9 cellular contexts compared by ENCODE assay signal in the genomic region with DNA sequence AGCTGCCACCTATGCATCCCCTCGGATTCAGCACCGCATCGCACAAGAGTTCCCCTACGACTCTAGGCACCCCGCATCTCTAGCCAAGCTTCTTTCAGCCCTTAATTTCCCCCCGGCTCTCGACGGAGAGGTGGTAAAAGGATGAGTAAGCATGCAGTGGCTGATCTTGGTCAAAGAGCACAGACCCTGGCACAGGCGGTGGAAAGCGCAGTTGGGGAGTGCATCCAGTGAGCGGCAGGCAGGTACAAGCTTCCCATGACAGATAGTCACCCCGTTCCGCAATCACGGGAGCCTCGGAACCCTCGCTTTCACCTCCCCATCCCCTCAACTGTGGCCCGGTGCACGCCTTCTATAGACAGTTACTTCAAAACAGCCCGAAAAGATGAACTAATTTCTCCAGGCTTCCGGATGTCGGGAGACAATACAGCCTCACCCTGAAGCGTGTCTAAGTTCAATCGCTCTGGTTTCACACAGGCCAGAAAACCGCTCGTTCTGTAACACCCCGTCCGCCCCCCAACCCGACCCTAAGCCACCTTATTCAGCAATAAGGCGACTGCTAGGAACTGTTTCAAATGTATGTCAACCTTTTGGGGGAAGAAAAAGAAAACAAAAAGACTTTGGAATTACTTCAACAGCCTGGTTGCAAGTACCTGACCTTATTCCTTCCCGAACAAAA. TPM values are rescaled to one million over a fixed set of nuclear protein-coding genes. Genes with fewer than 3 reads are reported as not detected.
DNase-seq lines count a peak whose midpoint lies in the region; ATAC-seq and FAIRE-seq lines count a peak whose summit lies in the region.
"Had no signal": no experiment of that assay in that cellular context is flagged by ENCODE, and none has a peak within 500 bp of the region (broad histone marks: within the 10 kb centered on the region; RNA-seq: fewer than 3 reads in every experiment).

No MANE protein-coding gene starts in this region.

- FAIRE-seq in frontal cortex (lab: Jason Lieb, UNC) = no peak
- FAIRE-seq: colon had no signal

- peak; percentile 84 for DNase-seq in Daoy (ENCODE audit: low read depth)
- DNase-seq in NAMALWA (ENCODE audit: low spot score) = peak; percentile 64
- peak; percentile 14 for DNase-seq in activated CD8-positive, alpha-beta memory T cell treated with anti-CD3 and anti-CD28 coated beads, Interleukin-2, amount 50 U/mL, for 24 hours (ENCODE audit: extremely low read depth)
- no peak for DNase-seq in epithelial cell of prostate (ENCODE audit: low read depth, low spot score)
- DNase-seq in myocyte (ENCODE audit: low read depth) = peak; percentile 55
- DNase-seq in stimulated activated effector memory CD8-positive, alpha-beta T cell treated with anti-CD3 and anti-CD28 coated beads, Interleukin-12 subunit alpha, Interleukin-12 subunit beta, amount 100 ng/mL, for 72 hours (ENCODE audit: low spot score in 2 of 2) = peak; percentile 38 to 78
- no peak for DNase-seq in frontal cortex (ENCODE audit: low spot score in 2 of 2)

- H3K4me3 Mint-ChIP-seq in stimulated activated effector memory CD8-positive, alpha-beta T cell treated with anti-CD3 and anti-CD28 coated beads, Interleukin-12 subunit alpha, Interleukin-12 subunit beta, amount 100 ng/mL, for 72 hours = peak overlapping the region; percentile 85

- peak overlapping the region; percentile 96 for H3K27ac ChIP-seq in epithelial cell of prostate

- ATAC-seq in stimulated activated effector memory CD8-positive, alpha-beta T cell treated with anti-CD3 and anti-CD28 coated beads, Interleukin-12 subunit alpha, Interleukin-12 subunit beta, amount 100 ng/mL, for 72 hours = peak; percentile 44
- ATAC-seq in GM18511 (IDR thresholded peaks at IDR 0.05; ENCODE audit: unreplicated experiment) = no peak

- H3K4me1 Mint-ChIP-seq in stimulated activated effector memory CD8-positive, alpha-beta T cell treated with anti-CD3 and anti-CD28 coated beads, Interleukin-12 subunit alpha, Interleukin-12 subunit beta, amount 100 ng/mL, for 72 hours = peaks cover 62% of the 10 kb centered on the region

- peaks cover 36% of the 10 kb centered on the region for H3K36me3 Mint-ChIP-seq in stimulated activated effector memory CD8-positive, alpha-beta T cell treated with anti-CD3 and anti-CD28 coated beads, Interleukin-12 subunit alpha, Interleukin-12 subunit beta, amount 100 ng/mL, for 72 hours

- no peaks in the 10 kb centered on the region for H3K9me3 Mint-ChIP-seq in stimulated activated effector memory CD8-positive, alpha-beta T cell treated with anti-CD3 and anti-CD28 coated beads, Interleukin-12 subunit alpha, Interleukin-12 subunit beta, amount 100 ng/mL, for 72 hours

- peak overlapping the region; percentile 97 for H3K27ac Mint-ChIP-seq in stimulated activated effector memory CD8-positive, alpha-beta T cell treated with anti-CD3 and anti-CD28 coated beads, Interleukin-12 subunit alpha, Interleukin-12 subunit beta, amount 100 ng/mL, for 72 hours

RNA-seq across cellular contexts. Expression of gene RHEB, which starts 1.5 kb away (rescaled TPM):
- 307 and 426 TPM in 2 replicates for total RNA-seq in Daoy (2014; rRNA removed; shearing (Covaris generic))
- total RNA-seq in myocyte (106 and 114 TPM in 2 replicates), frontal cortex (119 TPM)
- 133 TPM for polyA plus RNA-seq in myocyte (2012)

Comparison
In these comparisons a context has a peak if more than half of its experiments do, and no peak if none do; other contexts are left out.
1. DNase-seq: peak in Daoy (single experiment), NAMALWA (single experiment), activated CD8-positive, alpha-beta memory T cell treated with anti-CD3 and anti-CD28 coated beads, Interleukin-2, amount 50 U/mL, for 24 hours (single experiment), myocyte (single experiment) and stimulated activated effector memory CD8-positive, alpha-beta T cell treated with anti-CD3 and anti-CD28 coated beads, Interleukin-12 subunit alpha, Interleukin-12 subunit beta, amount 100 ng/mL, for 72 hours (2 of 2); none in epithelial cell of prostate (single experiment) and frontal cortex (0 of 2).